12 cellular contexts compared by ENCODE assay signal in the genomic region with DNA sequence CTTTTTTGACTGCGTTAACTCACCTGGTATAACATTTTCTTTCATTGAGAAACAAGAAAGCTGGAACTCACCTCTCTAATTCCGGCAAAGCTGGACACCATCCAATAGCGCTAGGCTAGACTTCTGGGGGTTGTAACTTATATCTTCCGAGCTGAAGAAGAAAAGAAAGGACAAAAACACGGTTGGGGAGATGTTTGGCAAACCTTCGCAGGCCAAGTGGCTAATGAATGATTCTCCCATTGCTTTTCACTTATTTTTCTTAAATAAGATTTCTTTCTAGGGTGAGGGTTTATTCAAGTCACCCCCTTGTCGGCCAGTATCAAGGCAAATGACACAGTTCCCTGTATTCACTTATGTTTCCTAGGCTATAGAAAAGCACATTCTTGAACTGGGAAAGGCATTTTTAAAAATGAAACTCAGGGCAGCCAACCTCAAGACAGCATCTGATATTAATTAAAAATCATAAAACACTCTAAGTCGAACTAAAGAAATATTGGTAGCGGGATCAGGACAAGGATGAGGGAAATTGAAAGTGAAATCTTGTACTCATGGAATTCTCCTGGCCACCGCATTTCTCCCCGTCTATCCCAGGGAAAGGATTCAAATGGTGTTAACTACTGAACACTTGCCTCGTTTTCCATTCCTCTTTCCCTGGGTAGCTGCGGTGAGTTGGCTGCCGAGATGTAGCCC.
A peak's percentile ranks its signal among the peaks of the same experiment; 100 is the strongest.
DNase-seq lines count a peak whose midpoint lies in the region; ATAC-seq and TF ChIP-seq lines count a peak whose summit lies in the region.
"Had no signal": no experiment of that assay in that cellular context is flagged by ENCODE, and none has a peak within 500 bp of the region (broad histone marks: within the 10 kb centered on the region; RNA-seq: fewer than 3 reads in every experiment).

No MANE protein-coding gene starts in this region.

- no peak overlapping the region; the same call in 1 of the 2 replicates for H4K5ac ChIP-seq in IMR-90 (ENCODE audit: low read depth, low read length)

- peak; percentile 66 for ATAC-seq in IMR-90 (ENCODE audit: low read depth)
- peak in 1 of 2 donors; percentile 34 for ATAC-seq in upper lobe of left lung (ENCODE audit: low FRiP score in 2 of 2)

- no peaks in the 10 kb centered on the region for H3K36me3 ChIP-seq in IMR-90 (ENCODE audit: control insufficient read depth, insufficient read depth, low read length)
- H3K36me3 ChIP-seq in esophagus squamous epithelium: no peaks in the 10 kb centered on the region
- no peaks in the 10 kb centered on the region for H3K36me3 ChIP-seq in muscle layer of colon (ENCODE audit: insufficient read depth, low read length)
- no peaks in the 10 kb centered on the region for H3K36me3 ChIP-seq in upper lobe of left lung
- H3K36me3 ChIP-seq: HAP-1 had no signal

- H2AFZ ChIP-seq in IMR-90 (replicated peaks; ENCODE audit: low read length, poor library complexity): peak overlapping the region; percentile 9

- no peak overlapping the region for H2BK5ac ChIP-seq in IMR-90 (ENCODE audit: low read depth, low read length, poor library complexity, severe bottlenecking)

- no peak overlapping the region for H2BK15ac ChIP-seq in IMR-90 (ENCODE audit: low read depth, low read length)

- no peak for TF ChIP-seq EP300 in upper lobe of left lung (IDR thresholded peaks at IDR 0.05)

- intact Hi-C loops in IMR-90 (cut with micrococcal nuclease) (no loop called here), esophagus squamous epithelium (cut with DNase I) (no loop called here)

- dilution Hi-C loops in IMR-90 (cut with HindIII; ENCODE audit: low sequenced_read_pairs, unreplicated experiment): no loop called here

- H3K4ac ChIP-seq in IMR-90 (ENCODE audit: low read depth, low read length): no peak overlapping the region

- H4K20me1 ChIP-seq in IMR-90 (ENCODE audit: insufficient read depth, low read length): no peaks in the 10 kb centered on the region

- POLR2A ChIA-PET in IMR-90 (lab: Charles Lee; ENCODE audit: unreplicated experiment): interaction anchor here (0.6 to 0.8 kb wide), 2 partner anchors 10 to 1527 kb away, joined by 3 to 8 read pairs; no protein-coding TSS in a partner anchor

- H3K27me3 ChIP-seq in IMR-90 (ENCODE audit: control insufficient read depth, insufficient read depth, low read length) (peaks cover 5% of the 10 kb centered on the region), esophagus squamous epithelium (peaks cover 0 to 11% (median 0%) of the 10 kb centered on the region in 4 donors), muscle layer of colon (ENCODE audit: control insufficient read depth in 1 of 2, insufficient read depth in 2 of 2, low read length in 2 of 2) (no peaks in the 10 kb centered on the region), upper lobe of left lung (no peaks in the 10 kb centered on the region)

- no peak overlapping the region for H3K56ac ChIP-seq in IMR-90 (ENCODE audit: extremely low read depth, insufficient read depth, low read length)

- no CpG with 5 or more reads among the region's 14 CpGs for WGBS in IMR-90 (ENCODE audit: extremely low coverage in 2 of 2, insufficient read length in 1 of 2), 2 experiments
- WGBS in esophagus squamous epithelium, 2 donors: 24 to 37% methylated on average over 14 of the region's 14 CpGs
- WGBS in upper lobe of left lung, 2 donors: 40 to 44% methylated on average over 14 of the region's 14 CpGs

- no peak for DNase-seq in IMR-90
- no peak for DNase-seq in esophagus squamous epithelium (lab: John Stamatoyannopoulos, UW)
- DNase-seq in upper lobe of left lung: no peak
- DNase-seq in DMS153 treated with DMSO at 0.1 percent for 48 hours (lab: John Stamatoyannopoulos, UW; ENCODE audit: unreplicated experiment): no peak
- no peak for DNase-seq in T-helper 9 cell
- DNase-seq in GM20000 (ENCODE audit: low spot score): no peak
- DNase-seq: activated effector memory CD4-positive, alpha-beta T cell treated with Interleukin-2 at 50 U/mL for 16 hours; endodermal cell; immature natural killer cell; NCI-H510A treated with DMSO at 0.1 percent for 48 hours had no signal

- H3K9me3 ChIP-seq in IMR-90 (ENCODE audit: control insufficient read depth, insufficient read depth, low read length) (no peaks in the 10 kb centered on the region), esophagus squamous epithelium (no peaks in the 10 kb centered on the region), muscle layer of colon (ENCODE audit: low read length) (no peaks in the 10 kb centered on the region), upper lobe of left lung (no peaks in the 10 kb centered on the region)
- H3K9me3 ChIP-seq: HAP-1 had no signal

- H2BK20ac ChIP-seq in IMR-90 (ENCODE audit: low read depth, low read length): no peak overlapping the region

- H3K23ac ChIP-seq in IMR-90 (ENCODE audit: low read depth, low read length): no peak overlapping the region

- in situ Hi-C loops in IMR-90 (cut with MboI; ENCODE audit: low sequenced_read_pairs): no loop called here

- peak overlapping the region; percentile 41; the same call in 1 of the 2 replicates for H3K9ac ChIP-seq in IMR-90 (ENCODE audit: low read depth, low read length)
- peak overlapping the region; percentile 9 for H3K9ac ChIP-seq in muscle layer of colon (ENCODE audit: low read length)

- no peak overlapping the region for H4K8ac ChIP-seq in IMR-90 (ENCODE audit: low read depth in 2 of 2, low read length in 2 of 2)

- CTCF ChIA-PET in IMR-90 (lab: Yijun Ruan, JAX): interaction anchor here (1.7 kb wide), 1 partner anchor 23 kb away, joined by 5 read pairs; no protein-coding TSS in a partner anchor

- no peak overlapping the region for H3K14ac ChIP-seq in IMR-90 (replicated peaks; ENCODE audit: low read depth, low read length)

- no peak overlapping the region for H3K27ac ChIP-seq in IMR-90 (ENCODE audit: insufficient read depth, low read length)
- peak overlapping the region in 3 of 4 donors; percentile 34 to 59 (median 46) for H3K27ac ChIP-seq in esophagus squamous epithelium
- peak overlapping the region; percentile 29 for H3K27ac ChIP-seq in muscle layer of colon (ENCODE audit: low read depth, low read length)
- H3K27ac ChIP-seq in upper lobe of left lung: peak overlapping the region; percentile 9 to 69 (median 45)

- no peak for TF ChIP-seq CTCF in IMR-90 (conservative IDR thresholded peaks at IDR 0.05; ENCODE audit: low read depth, low read length)
- no peak for TF ChIP-seq CTCF in esophagus squamous epithelium (IDR thresholded peaks at IDR 0.05)
- no peak for TF ChIP-seq CTCF in upper lobe of left lung (IDR thresholded peaks at IDR 0.05)
- no peak for TF ChIP-seq CTCF in GM20000 (IDR thresholded peaks at IDR 0.05; ENCODE audit: extremely low read depth, missing control alignments)

- no peaks in the 10 kb centered on the region for H3K79me1 ChIP-seq in IMR-90 (ENCODE audit: low read depth in 1 of 2, low read length in 2 of 2)

- no peaks in the 10 kb centered on the region for H3K4me1 ChIP-seq in IMR-90 (ENCODE audit: control insufficient read depth, insufficient read depth, low read length)
- peaks cover 0 to 10% (median 0%) of the 10 kb centered on the region in 3 donors for H3K4me1 ChIP-seq in esophagus squamous epithelium
- no peaks in the 10 kb centered on the region for H3K4me1 ChIP-seq in muscle layer of colon (ENCODE audit: insufficient read depth, low read length)
- peaks cover 0 to 4% (median 2%) of the 10 kb centered on the region in 4 donors for H3K4me1 ChIP-seq in upper lobe of left lung
- H3K4me1 ChIP-seq: HAP-1 had no signal

- no peak overlapping the region; the same call in 1 of the 2 replicates for H3K18ac ChIP-seq in IMR-90 (ENCODE audit: low read depth, low read length)

- no peak overlapping the region for H2AK5ac ChIP-seq in IMR-90 (ENCODE audit: low read depth, low read length)

- no peak overlapping the region for H2BK120ac ChIP-seq in IMR-90 (ENCODE audit: low read depth, low read length)

- no peak overlapping the region for H2AK9ac ChIP-seq in IMR-90 (replicated peaks; ENCODE audit: low read depth, low read length, poor library complexity)

- H3K9me1 ChIP-seq in IMR-90 (ENCODE audit: insufficient read depth, low read length): no peaks in the 10 kb centered on the region

- TF ChIP-seq POLR2A in IMR-90 (IDR thresholded peaks at IDR 0.05; ENCODE audit: low read depth, low read length) (no peak), esophagus squamous epithelium (IDR thresholded peaks at IDR 0.05) (no peak), upper lobe of left lung (IDR thresholded peaks at IDR 0.05) (no peak)

- BruUV-seq in IMR-90 (replicated peaks; lab: Mats Ljungman, UMichigan): no TSS peak

- H3K4me2 ChIP-seq in IMR-90 (ENCODE audit: low read depth, low read length): peak overlapping the region; percentile 84

- TF ChIP-seq RAD21 in IMR-90 (IDR thresholded peaks at IDR 0.05; ENCODE audit: low read length): no peak

- H3K4me3 ChIP-seq in IMR-90 (ENCODE audit: insufficient read depth, low read depth, low read length) (peak overlapping the region; percentile 22; the same call in 1 of the 2 replicates), esophagus squamous epithelium (peak overlapping the region in 3 of 4 donors; percentile 14 to 56 (median 28)), muscle layer of colon (ENCODE audit: low read depth in 1 of 2, low read length in 2 of 2) (peak overlapping the region; percentile 44 to 45), upper lobe of left lung (peak overlapping the region in 3 of 4 donors; percentile 6 to 41 (median 38))
- H3K4me3 ChIP-seq: HAP-1 had no signal

- H4K91ac ChIP-seq in IMR-90 (ENCODE audit: insufficient read depth, low read depth, low read length): no peak overlapping the region

TF ChIP-seq in IMR-90, 13 proteins besides CTCF, POLR2A, EP300 and RAD21:
- TF ChIP-seq MAFK (IDR thresholded peaks at IDR 0.05; ENCODE audit: low read depth, low read length) (no peak), NFE2L2 (IDR thresholded peaks at IDR 0.05; ENCODE audit: low read depth, low read length) (no peak), MAZ (IDR thresholded peaks at IDR 0.05; ENCODE audit: borderline replicate concordance, low read depth, low read length) (no peak), RFX5 (IDR thresholded peaks at IDR 0.05; ENCODE audit: low read depth, low read length) (no peak), SMC3 (IDR thresholded peaks at IDR 0.05; ENCODE audit: low read depth, low read length) (no peak), CHD1 (IDR thresholded peaks at IDR 0.05; ENCODE audit: low read depth, low read length) (no peak)
